Comparison of ENCODE assay signal across 31 cellular contexts in genomic region chr5:109964136-109964535, GRCh38.
DNase-seq lines count a peak whose midpoint lies in the region; ATAC-seq, FAIRE-seq and TF ChIP-seq lines count a peak whose summit lies in the region.
"Had no signal": no experiment of that assay in that cellular context is flagged by ENCODE, and none has a peak within 500 bp of the region (broad histone marks: within the 10 kb centered on the region; RNA-seq: fewer than 3 reads in every experiment).

No MANE protein-coding gene starts in this region.

- H2AFZ ChIP-seq in astrocyte (ENCODE audit: low read depth, low read length): no peak overlapping the region

- no peak for TF ChIP-seq CTCF in astrocyte (IDR thresholded peaks at IDR 0.05; ENCODE audit: insufficient read depth, low read depth, low read length)

- no peaks in the 10 kb centered on the region for H3K36me3 ChIP-seq in astrocyte (ENCODE audit: insufficient read depth, low read length)
- H3K36me3 ChIP-seq: HAP-1 had no signal

- H3K79me2 ChIP-seq in astrocyte (ENCODE audit: insufficient read depth, low read length): no peaks in the 10 kb centered on the region

- H3K4me2 ChIP-seq in astrocyte (ENCODE audit: low read length): no peak overlapping the region

- FAIRE-seq in astrocyte (lab: Jason Lieb, UNC): no peak
- FAIRE-seq: endometrium, G401.6 had no signal

- intact Hi-C loops in activated CD4-positive, alpha-beta T cell treated with anti-CD3 and anti-CD28 coated beads for 36 hours (cut with DNase I, micrococcal nuclease): no loop called here

- DNase-seq in activated CD4-positive, alpha-beta T cell treated with anti-CD3 and anti-CD28 coated beads for 36 hours: no peak
- no peak for DNase-seq in activated CD4-positive, alpha-beta T cell treated with anti-CD3 and anti-CD28 coated beads, Interleukin-2, amount 50 U/mL, for 1 hour
- DNase-seq in NCI-H526 treated with DMSO at 0.1 percent for 48 hours (lab: John Stamatoyannopoulos, UW): peak; percentile 11
- peak; percentile 7 for DNase-seq in astrocyte (ENCODE audit: low read depth)
- peak; percentile 75 for DNase-seq in renal cortical epithelial cell (ENCODE audit: low read depth)
- no peak for DNase-seq in Kasumi-1 (lab: John Stamatoyannopoulos, UW)
- DNase-seq in SK-N-DZ (ENCODE audit: low spot score): no peak
- DNase-seq: activated CD4-positive, alpha-beta T cell treated with anti-CD3 and anti-CD28 coated beads, Interleukin-2, amount 10 ng/mL, durations not matched to agents 24 days and 14 days; activated CD8-positive, alpha-beta memory T cell treated with anti-CD3 and anti-CD28 coated beads, Interleukin-2, amount 10 ng/mL, durations not matched to agents 7 days and 5 days; CD8-positive, alpha-beta memory T cell; hypothalamus; immature natural killer cell; KG1; left ventricle myocardium superior; midbrain; naive thymus-derived CD4-positive, alpha-beta T cell; NCI-H146; NCI-H2107; NCI-H82; occipital lobe; psoas muscle; Right ventricle myocardium superior; stimulated activated CD4-positive, alpha-beta T cell treated with anti-CD3 and anti-CD28 coated beads, Interleukin-15, amount 100 ng/mL, for 24 hours had no signal

- H3K9me3 Mint-ChIP-seq in activated CD4-positive, alpha-beta T cell treated with anti-CD3 and anti-CD28 coated beads for 36 hours (ENCODE audit: low read depth): no peaks in the 10 kb centered on the region
- no peaks in the 10 kb centered on the region for H3K9me3 Mint-ChIP-seq in astrocyte (ENCODE audit: unreplicated experiment)
- H3K9me3 Mint-ChIP-seq: CD8-positive, alpha-beta memory T cell; central memory CD8-positive, alpha-beta T cell; immature natural killer cell; T-helper 2 cell treated with Interferon-gamma antibody and Interleukin-4, amounts not matched to agents 5 μg/mL and 100 μg/mL, for 36 hours had no signal

- POLR2A ChIA-PET in activated CD4-positive, alpha-beta T cell treated with anti-CD3 and anti-CD28 coated beads for 36 hours (lab: Charles Lee): no interaction called here

- H3K36me3 Mint-ChIP-seq in activated CD4-positive, alpha-beta T cell treated with anti-CD3 and anti-CD28 coated beads for 36 hours (ENCODE audit: low read depth): no peaks in the 10 kb centered on the region
- H3K36me3 Mint-ChIP-seq in astrocyte (ENCODE audit: low read depth, unreplicated experiment): no peaks in the 10 kb centered on the region
- H3K36me3 Mint-ChIP-seq: activated CD8-positive, alpha-beta memory T cell treated with anti-CD3 and anti-CD28 coated beads, Interleukin-2, amount 10 ng/mL, durations not matched to agents 7 days and 5 days; activated naive CD8-positive, alpha-beta T cell; CD8-positive, alpha-beta memory T cell had no signal

- H3K9me3 ChIP-seq in astrocyte (ENCODE audit: insufficient read depth, low read depth, low read length): no peaks in the 10 kb centered on the region
- H3K9me3 ChIP-seq: HAP-1, psoas muscle had no signal

- CTCF ChIA-PET in activated CD4-positive, alpha-beta T cell treated with anti-CD3 and anti-CD28 coated beads for 36 hours (lab: Charles Lee): no interaction called here

- no peaks in the 10 kb centered on the region for H4K20me1 ChIP-seq in astrocyte (ENCODE audit: insufficient read depth, low read length)

- H3K9ac ChIP-seq in astrocyte (ENCODE audit: low read length): no peak overlapping the region

- no peaks in the 10 kb centered on the region for H3K27me3 Mint-ChIP-seq in activated CD4-positive, alpha-beta T cell treated with anti-CD3 and anti-CD28 coated beads for 36 hours
- H3K27me3 Mint-ChIP-seq in astrocyte (ENCODE audit: low read depth, unreplicated experiment): no peaks in the 10 kb centered on the region
- H3K27me3 Mint-ChIP-seq: activated CD4-positive, alpha-beta T cell treated with anti-CD3 and anti-CD28 coated beads, Interleukin-2, amount 10 ng/mL, durations not matched to agents 24 days and 14 days; activated CD8-positive, alpha-beta memory T cell treated with anti-CD3 and anti-CD28 coated beads, Interleukin-2, amount 10 ng/mL, durations not matched to agents 7 days and 5 days; activated naive CD8-positive, alpha-beta T cell; CD8-positive, alpha-beta memory T cell; central memory CD8-positive, alpha-beta T cell; naive thymus-derived CD4-positive, alpha-beta T cell; stimulated activated naive CD8-positive, alpha-beta T cell treated with anti-CD3 and anti-CD28 coated beads, Interleukin-15, Interleukin-2, amounts not matched to agents 100 ng/mL and 50 ng/mL, for 24 hours had no signal

- peaks cover 24% of the 10 kb centered on the region for H3K4me1 Mint-ChIP-seq in activated CD4-positive, alpha-beta T cell treated with anti-CD3 and anti-CD28 coated beads for 36 hours
- H3K4me1 Mint-ChIP-seq in astrocyte (ENCODE audit: low read depth, unreplicated experiment): no peaks in the 10 kb centered on the region
- H3K4me1 Mint-ChIP-seq: central memory CD8-positive, alpha-beta T cell; immature natural killer cell had no signal

- H3K27ac Mint-ChIP-seq in activated CD4-positive, alpha-beta T cell treated with anti-CD3 and anti-CD28 coated beads for 36 hours: no peak overlapping the region
- H3K27ac Mint-ChIP-seq in astrocyte (ENCODE audit: unreplicated experiment): no peak overlapping the region
- H3K27ac Mint-ChIP-seq: activated CD4-positive, alpha-beta T cell treated with anti-CD3 and anti-CD28 coated beads, Interleukin-2, amount 10 ng/mL, durations not matched to agents 24 days and 14 days; activated CD8-positive, alpha-beta memory T cell treated with anti-CD3 and anti-CD28 coated beads, Interleukin-2, amount 10 ng/mL, durations not matched to agents 7 days and 5 days; activated naive CD8-positive, alpha-beta T cell; CD8-positive, alpha-beta memory T cell; immature natural killer cell; naive thymus-derived CD4-positive, alpha-beta T cell; stimulated activated naive CD8-positive, alpha-beta T cell treated with anti-CD3 and anti-CD28 coated beads, Interleukin-15, Interleukin-2, amounts not matched to agents 100 ng/mL and 50 ng/mL, for 24 hours; T-helper 2 cell treated with Interferon-gamma antibody and Interleukin-4, amounts not matched to agents 5 μg/mL and 100 μg/mL, for 36 hours had no signal

- H3K27me3 ChIP-seq in astrocyte (ENCODE audit: insufficient read depth, low read length): no peaks in the 10 kb centered on the region

- no peak overlapping the region for H3K27ac ChIP-seq in astrocyte (ENCODE audit: low read depth, low read length)
- H3K27ac ChIP-seq: psoas muscle had no signal

- no peaks in the 10 kb centered on the region for H3K4me1 ChIP-seq in astrocyte (ENCODE audit: insufficient read depth, low read length)
- H3K4me1 ChIP-seq: HAP-1, psoas muscle had no signal

- peak; percentile 45 for ATAC-seq in activated CD4-positive, alpha-beta T cell treated with anti-CD3 and anti-CD28 coated beads for 36 hours
- no peak for ATAC-seq in HG03439 (IDR thresholded peaks at IDR 0.05; ENCODE audit: unreplicated experiment)
- ATAC-seq: activated CD8-positive, alpha-beta memory T cell treated with anti-CD3 and anti-CD28 coated beads, Interleukin-2, amount 10 ng/mL, durations not matched to agents 7 days and 5 days; left ventricle myocardium superior; naive thymus-derived CD4-positive, alpha-beta T cell; psoas muscle had no signal

- H3K4me3 ChIP-seq in astrocyte (ENCODE audit: insufficient read depth, low read depth, low read length): no peak overlapping the region
- H3K4me3 ChIP-seq: HAP-1, psoas muscle had no signal

- no peak overlapping the region for H3K4me3 Mint-ChIP-seq in activated CD4-positive, alpha-beta T cell treated with anti-CD3 and anti-CD28 coated beads for 36 hours
- no peak overlapping the region for H3K4me3 Mint-ChIP-seq in astrocyte (ENCODE audit: unreplicated experiment)
- H3K4me3 Mint-ChIP-seq: activated CD4-positive, alpha-beta T cell treated with anti-CD3 and anti-CD28 coated beads, Interleukin-2, amount 10 ng/mL, durations not matched to agents 24 days and 14 days; activated CD8-positive, alpha-beta memory T cell treated with anti-CD3 and anti-CD28 coated beads, Interleukin-2, amount 10 ng/mL, durations not matched to agents 7 days and 5 days; activated naive CD8-positive, alpha-beta T cell; CD8-positive, alpha-beta memory T cell; central memory CD8-positive, alpha-beta T cell; immature natural killer cell; naive thymus-derived CD4-positive, alpha-beta T cell; stimulated activated naive CD8-positive, alpha-beta T cell treated with anti-CD3 and anti-CD28 coated beads, Interleukin-15, Interleukin-2, amounts not matched to agents 100 ng/mL and 50 ng/mL, for 24 hours; T-helper 2 cell treated with Interferon-gamma antibody and Interleukin-4, amounts not matched to agents 5 μg/mL and 100 μg/mL, for 36 hours had no signal

Comparison
In these comparisons a context has a peak if more than half of its experiments do, and no peak if none do; other contexts are left out.
1. DNase-seq: peak in NCI-H526 treated with DMSO at 0.1 percent for 48 hours (single experiment), astrocyte (single experiment) and renal cortical epithelial cell (single experiment); none in activated CD4-positive, alpha-beta T cell treated with anti-CD3 and anti-CD28 coated beads for 36 hours (single experiment), activated CD4-positive, alpha-beta T cell treated with anti-CD3 and anti-CD28 coated beads, Interleukin-2, amount 50 U/mL, for 1 hour (single experiment), Kasumi-1 (0 of 2) and SK-N-DZ (single experiment).